9 cellular contexts compared by ENCODE assay signal in the genomic region with DNA sequence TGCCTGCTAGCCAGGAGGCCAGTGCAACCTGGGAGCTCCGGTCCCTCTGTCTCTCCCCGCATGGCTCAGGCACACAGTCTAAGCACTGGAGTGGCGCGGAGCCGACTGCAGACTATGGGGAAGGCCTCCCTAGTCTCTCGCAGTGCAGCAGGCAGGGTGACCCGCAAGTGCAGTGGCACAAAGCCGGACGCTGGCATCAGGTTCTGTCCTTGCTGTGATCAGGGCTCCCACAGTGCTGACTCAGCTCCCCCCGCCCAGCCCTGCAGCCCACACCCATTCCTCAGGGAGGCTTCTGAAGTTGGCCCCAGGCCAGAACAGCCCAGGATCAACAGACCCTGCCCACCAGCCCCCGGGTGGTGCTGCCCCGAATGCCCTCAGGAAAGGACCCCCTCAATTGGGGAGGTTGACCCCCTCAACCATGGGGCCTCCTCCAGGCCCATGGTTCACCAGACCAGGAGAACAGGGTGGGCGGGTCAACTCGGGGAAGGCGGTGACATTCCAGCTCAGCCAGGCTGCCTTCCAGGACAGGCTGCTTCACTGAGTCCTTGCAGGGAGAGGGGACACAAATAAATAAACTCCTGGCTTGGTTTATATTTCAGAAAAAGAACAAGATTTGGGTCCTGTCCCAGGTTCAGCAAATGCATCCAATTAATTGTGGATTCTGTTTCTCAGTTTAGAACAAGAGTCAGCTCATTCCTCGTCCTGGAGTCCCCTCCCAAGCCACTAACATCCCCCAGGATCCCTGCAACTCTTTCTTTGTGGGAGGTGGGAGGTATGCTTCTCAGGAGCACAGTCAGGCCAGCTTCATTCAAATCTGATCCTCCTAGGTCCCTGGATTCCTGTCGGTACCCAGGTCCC. TPM values are rescaled to one million over a fixed set of nuclear protein-coding genes. Genes with fewer than 3 reads are reported as not detected.
DNase-seq lines count a peak whose midpoint lies in the region; ATAC-seq, FAIRE-seq and TF ChIP-seq lines count a peak whose summit lies in the region.
"Had no signal": no experiment of that assay in that cellular context is flagged by ENCODE, and none has a peak within 500 bp of the region (broad histone marks: within the 10 kb centered on the region; RNA-seq: fewer than 3 reads in every experiment).

No MANE protein-coding gene starts in this region.

- H3K4me1 ChIP-seq in Peyer's patch (peaks cover 0 to 48% (median 2%) of the 10 kb centered on the region in 4 donors), ascending aorta (peaks cover 0 to 20% of the 10 kb centered on the region in 2 donors)

- FAIRE-seq in frontal cortex (lab: Jason Lieb, UNC): no peak

- H3K27ac ChIP-seq in Peyer's patch (peak overlapping the region in 3 of 4 donors; percentile 31 to 63 (median 37)), ascending aorta (no peak overlapping the region)

- ATAC-seq in stimulated activated effector memory CD8-positive, alpha-beta T cell treated with anti-CD3 and anti-CD28 coated beads, Interleukin-12 subunit alpha, Interleukin-12 subunit beta, amount 100 ng/mL, for 72 hours: no peak
- ATAC-seq in GM21423 (IDR thresholded peaks at IDR 0.05; ENCODE audit: unreplicated experiment): no peak

- no peaks in the 10 kb centered on the region for H3K9me3 ChIP-seq in Peyer's patch
- no peaks in the 10 kb centered on the region for H3K9me3 ChIP-seq in ascending aorta

- DNase-seq in AG10803 (ENCODE audit: low read depth): peak; percentile 28
- peak in 1 of 3 donors; percentile 74 for DNase-seq in Peyer's patch
- DNase-seq in frontal cortex (ENCODE audit: low spot score in 2 of 2): peak; percentile 55 to 71
- no peak for DNase-seq in osteocyte (ENCODE audit: extremely low spot score, unreplicated experiment)
- DNase-seq in stimulated activated effector memory CD8-positive, alpha-beta T cell treated with anti-CD3 and anti-CD28 coated beads, Interleukin-12 subunit alpha, Interleukin-12 subunit beta, amount 100 ng/mL, for 72 hours (ENCODE audit: low spot score in 2 of 2): no peak
- DNase-seq in NCI-H1417 (lab: John Stamatoyannopoulos, UW): no peak
- no peak for DNase-seq in ascending aorta (ENCODE audit: low spot score in 2 of 2)
- DNase-seq: CD4-positive, CD25-positive, alpha-beta regulatory T cell had no signal

- intact Hi-C loops in ascending aorta (cut with DNase I): no loop called here

- H3K4me3 ChIP-seq in AG10803 (ENCODE audit: low read length) (no peak overlapping the region), Peyer's patch (no peak overlapping the region), ascending aorta (no peak overlapping the region)

- H3K4me1 Mint-ChIP-seq in osteocyte (ENCODE audit: unreplicated experiment): peaks cover 73% of the 10 kb centered on the region
- peaks cover 8% of the 10 kb centered on the region for H3K4me1 Mint-ChIP-seq in stimulated activated effector memory CD8-positive, alpha-beta T cell treated with anti-CD3 and anti-CD28 coated beads, Interleukin-12 subunit alpha, Interleukin-12 subunit beta, amount 100 ng/mL, for 72 hours
- H3K4me1 Mint-ChIP-seq: CD4-positive, CD25-positive, alpha-beta regulatory T cell had no signal

- H3K36me3 ChIP-seq in Peyer's patch: no peaks in the 10 kb centered on the region
- H3K36me3 ChIP-seq in ascending aorta: no peaks in the 10 kb centered on the region

- no peak overlapping the region for H3K4me3 Mint-ChIP-seq in osteocyte (ENCODE audit: unreplicated experiment)
- no peak overlapping the region for H3K4me3 Mint-ChIP-seq in stimulated activated effector memory CD8-positive, alpha-beta T cell treated with anti-CD3 and anti-CD28 coated beads, Interleukin-12 subunit alpha, Interleukin-12 subunit beta, amount 100 ng/mL, for 72 hours
- H3K4me3 Mint-ChIP-seq: CD4-positive, CD25-positive, alpha-beta regulatory T cell had no signal

- no peaks in the 10 kb centered on the region for H3K36me3 Mint-ChIP-seq in osteocyte (ENCODE audit: unreplicated experiment)
- H3K36me3 Mint-ChIP-seq in stimulated activated effector memory CD8-positive, alpha-beta T cell treated with anti-CD3 and anti-CD28 coated beads, Interleukin-12 subunit alpha, Interleukin-12 subunit beta, amount 100 ng/mL, for 72 hours: peaks cover 6% of the 10 kb centered on the region
- H3K36me3 Mint-ChIP-seq: CD4-positive, CD25-positive, alpha-beta regulatory T cell had no signal

- no peak for TF ChIP-seq CTCF in AG10803 (conservative IDR thresholded peaks at IDR 0.05; ENCODE audit: low read length)
- no peak for TF ChIP-seq CTCF in Peyer's patch (IDR thresholded peaks at IDR 0.05)
- TF ChIP-seq CTCF in osteocyte (IDR thresholded peaks at IDR 0.05): no peak
- no peak for TF ChIP-seq CTCF in ascending aorta (IDR thresholded peaks at IDR 0.05)

- no peaks in the 10 kb centered on the region for H3K27me3 Mint-ChIP-seq in osteocyte (ENCODE audit: unreplicated experiment)
- H3K27me3 Mint-ChIP-seq: CD4-positive, CD25-positive, alpha-beta regulatory T cell had no signal

- H3K27me3 ChIP-seq in Peyer's patch (no peaks in the 10 kb centered on the region), ascending aorta (no peaks in the 10 kb centered on the region)

- H3K9me3 Mint-ChIP-seq in osteocyte (ENCODE audit: unreplicated experiment): no peaks in the 10 kb centered on the region
- no peaks in the 10 kb centered on the region for H3K9me3 Mint-ChIP-seq in stimulated activated effector memory CD8-positive, alpha-beta T cell treated with anti-CD3 and anti-CD28 coated beads, Interleukin-12 subunit alpha, Interleukin-12 subunit beta, amount 100 ng/mL, for 72 hours
- H3K9me3 Mint-ChIP-seq: CD4-positive, CD25-positive, alpha-beta regulatory T cell had no signal

- TF ChIP-seq POLR2A in Peyer's patch (IDR thresholded peaks at IDR 0.05): no peak

- H3K27ac Mint-ChIP-seq in osteocyte (ENCODE audit: unreplicated experiment): peak overlapping the region; percentile 63
- H3K27ac Mint-ChIP-seq in stimulated activated effector memory CD8-positive, alpha-beta T cell treated with anti-CD3 and anti-CD28 coated beads, Interleukin-12 subunit alpha, Interleukin-12 subunit beta, amount 100 ng/mL, for 72 hours: no peak overlapping the region
- H3K27ac Mint-ChIP-seq: CD4-positive, CD25-positive, alpha-beta regulatory T cell had no signal

RNA-seq across cellular contexts. Expression of a gene that starts 12.2 kb away (rescaled TPM):
- 10 to 100 TPM; 22.2 to 81.7 (median 47.2) TPM for total RNA-seq in Peyer's patch
- 57.5 TPM for total RNA-seq in frontal cortex
- total RNA-seq in osteocyte: 101 TPM in 2 replicates
- total RNA-seq in ascending aorta: 71.6 TPM

Comparison
In these comparisons a context has a peak if more than half of its experiments do, and no peak if none do; other contexts are left out.
1. DNase-seq: peak in AG10803 (single experiment) and frontal cortex (2 of 2); none in osteocyte (single experiment), stimulated activated effector memory CD8-positive, alpha-beta T cell treated with anti-CD3 and anti-CD28 coated beads, Interleukin-12 subunit alpha, Interleukin-12 subunit beta, amount 100 ng/mL, for 72 hours (0 of 2), NCI-H1417 (0 of 3) and ascending aorta (0 of 2).
2. H3K27ac ChIP-seq: peak in Peyer's patch (3 of 4); none in ascending aorta (0 of 2).